ENCODE assay signal across 21 cellular contexts in the genomic region with DNA sequence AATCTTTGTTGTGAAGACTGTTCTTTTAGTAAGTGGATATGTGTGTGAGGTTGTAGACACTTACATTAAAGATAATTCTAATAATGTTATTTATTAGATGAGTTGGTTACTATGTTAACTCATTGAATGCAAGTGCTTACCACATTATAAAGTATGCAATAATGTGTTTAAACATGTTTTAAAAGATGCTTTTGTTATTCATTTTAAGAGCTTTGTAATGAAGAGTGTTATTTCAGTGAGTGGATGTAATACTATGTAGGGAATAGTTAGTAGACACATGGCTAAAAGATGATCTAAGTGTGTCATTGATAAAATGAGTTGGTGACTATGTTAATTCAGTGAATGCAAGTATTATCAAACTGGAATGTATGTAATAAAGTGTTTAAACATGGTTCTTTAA.
A peak's percentile ranks its signal among the peaks of the same experiment; 100 is the strongest.
DNase-seq lines count a peak whose midpoint lies in the region; ATAC-seq, FAIRE-seq and TF ChIP-seq lines count a peak whose summit lies in the region.
"Had no signal": no experiment of that assay in that cellular context is flagged by ENCODE, and none has a peak within 500 bp of the region (broad histone marks: within the 10 kb centered on the region; RNA-seq: fewer than 3 reads in every experiment).

No MANE protein-coding gene starts in this region.

- DNase-seq in bronchial epithelial cell (ENCODE audit: low read depth): peak; percentile 74
- no peak for DNase-seq in RCC 7860 (ENCODE audit: low spot score)
- no peak for DNase-seq in COR-L47 (lab: John Stamatoyannopoulos, UW)
- DNase-seq: ACHN; Calu3; CD8-positive, alpha-beta T cell; DMS153; NCI-H1694 treated with DMSO at 0.1 percent for 48 hours; NCI-H2081 treated with DMSO at 0.1 percent for 48 hours; NCI-H446 treated with DMSO at 0.1 percent for 48 hours; NCI-H526 treated with DMSO at 0.1 percent for 48 hours; SIG-M5 had no signal

- H3K4me3 ChIP-seq in bronchial epithelial cell (ENCODE audit: low read depth, low read length): no peak overlapping the region
- H3K4me3 ChIP-seq: BLaER1 treated with 17β-estradiol and CSF1 and Interleukin-3, amounts not matched to agents 10 nM and 100 nM; PC-9 had no signal

- ATAC-seq in GM18861 (IDR thresholded peaks at IDR 0.05; ENCODE audit: unreplicated experiment) (peak; percentile 4), HG03469 (IDR thresholded peaks at IDR 0.05; ENCODE audit: unreplicated experiment) (peak; percentile 4), GM19351 (IDR thresholded peaks at IDR 0.05; ENCODE audit: unreplicated experiment) (no peak), GM18511 (IDR thresholded peaks at IDR 0.05; ENCODE audit: unreplicated experiment) (no peak)
- ATAC-seq: HCT116 had no signal

- no peaks in the 10 kb centered on the region for H3K27me3 ChIP-seq in bronchial epithelial cell (ENCODE audit: control insufficient read depth, insufficient read depth, low read length)
- H3K27me3 ChIP-seq: BLaER1 treated with 17β-estradiol and CSF1 and Interleukin-3, amounts not matched to agents 10 nM and 100 nM had no signal

- H3K36me3 ChIP-seq in bronchial epithelial cell (ENCODE audit: control insufficient read depth, insufficient read depth, low read length): no peaks in the 10 kb centered on the region
- H3K36me3 ChIP-seq: BLaER1 treated with 17β-estradiol and CSF1 and Interleukin-3, amounts not matched to agents 10 nM and 100 nM had no signal

- no peak for TF ChIP-seq CTCF in bronchial epithelial cell (IDR thresholded peaks at IDR 0.05; ENCODE audit: insufficient read depth, low read length, severe bottlenecking)

- FAIRE-seq in bronchial epithelial cell (lab: Jason Lieb, UNC) (no peak), RCC 7860 (lab: Jason Lieb, UNC) (no peak)
- FAIRE-seq: G401.6, H1 had no signal

Comparison
In these comparisons a context has a peak if more than half of its experiments do, and no peak if none do; other contexts are left out.
1. ATAC-seq: peak in GM18861 (single experiment) and HG03469 (single experiment); none in GM19351 (single experiment) and GM18511 (single experiment).